28 cellular contexts compared by ENCODE assay signal in the genomic region with DNA sequence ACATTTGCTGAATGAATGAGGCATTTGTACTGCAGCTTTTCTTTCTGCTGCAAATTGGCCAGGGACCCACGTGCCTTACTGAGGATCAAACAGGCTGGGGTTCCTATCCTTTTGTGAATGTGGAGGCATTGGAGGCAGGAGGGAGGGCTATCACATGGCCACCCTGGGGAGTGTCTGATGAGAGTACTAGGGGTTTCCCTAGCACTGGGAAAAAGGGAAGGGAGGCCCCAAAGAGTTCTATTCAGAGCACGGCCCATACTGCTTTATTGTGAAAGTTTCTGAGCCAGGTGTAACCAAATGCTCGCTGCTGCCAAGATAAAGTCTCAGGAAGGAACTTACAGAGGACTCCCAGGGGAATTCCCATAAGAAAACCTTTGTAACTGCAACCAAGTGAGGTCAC.
DNase-seq lines count a peak whose midpoint lies in the region; ATAC-seq and TF ChIP-seq lines count a peak whose summit lies in the region.
"Had no signal": no experiment of that assay in that cellular context is flagged by ENCODE, and none has a peak within 500 bp of the region (broad histone marks: within the 10 kb centered on the region; RNA-seq: fewer than 3 reads in every experiment).

No MANE protein-coding gene starts in this region.

- H3K9me3 ChIP-seq in mammary epithelial cell (replicated peaks; ENCODE audit: insufficient read depth, low read length) (no peaks in the 10 kb centered on the region), IMR-90 (ENCODE audit: control insufficient read depth, insufficient read depth, low read length) (peaks cover 3% of the 10 kb centered on the region; the same call in 1 of the 2 replicates), trophoblast cell (ENCODE audit: insufficient read depth, low read depth, low read length) (no peaks in the 10 kb centered on the region)
- H3K9me3 ChIP-seq: breast epithelium, colonic mucosa, esophagus squamous epithelium, vagina had no signal

- no peak overlapping the region for H3K27ac Mint-ChIP-seq in MCF 10A (ENCODE audit: low read depth, unreplicated experiment)
- H3K27ac Mint-ChIP-seq: natural killer cell; stimulated activated naive B cell treated with anti-CD40 and anti-IgM and Interleukin-4, amounts not matched to agents 10 μg/mL and 1 μg/mL and 100 μg/mL, for 72 hours; T-helper 17 cell had no signal

- no peak overlapping the region for H4K5ac ChIP-seq in IMR-90 (ENCODE audit: low read depth, low read length)

- ATAC-seq in IMR-90 (ENCODE audit: low read depth), result no peak
- no peak for ATAC-seq in HG03135 (IDR thresholded peaks at IDR 0.05; ENCODE audit: unreplicated experiment)
- ATAC-seq: gastroesophageal sphincter; natural killer cell; stimulated activated naive B cell treated with anti-CD40 and anti-IgM and Interleukin-4, amounts not matched to agents 10 μg/mL and 1 μg/mL and 100 μg/mL, for 72 hours; T-helper 17 cell had no signal

- no peaks in the 10 kb centered on the region for H4K20me1 ChIP-seq in mammary epithelial cell (ENCODE audit: insufficient read depth, low read length)
- H4K20me1 ChIP-seq in IMR-90 (ENCODE audit: insufficient read depth, low read length), result no peaks in the 10 kb centered on the region; the same call in 1 of the 2 replicates

- H3K36me3 ChIP-seq in mammary epithelial cell (ENCODE audit: insufficient read depth, low read length), result no peaks in the 10 kb centered on the region
- no peaks in the 10 kb centered on the region for H3K36me3 ChIP-seq in IMR-90 (ENCODE audit: control insufficient read depth, insufficient read depth, low read length)
- no peaks in the 10 kb centered on the region for H3K36me3 ChIP-seq in trophoblast cell (ENCODE audit: control insufficient read depth in 1 of 2, insufficient read depth in 2 of 2, low read length in 2 of 2)
- H3K36me3 ChIP-seq: breast epithelium, colonic mucosa, esophagus squamous epithelium, gastroesophageal sphincter, vagina had no signal

- peak overlapping the region; percentile 48; the same call in 1 of the 2 replicates for H2AK5ac ChIP-seq in IMR-90 (ENCODE audit: low read depth, low read length)
- no peak overlapping the region for H2AK5ac ChIP-seq in trophoblast cell (ENCODE audit: low read length)

- H3K4me2 ChIP-seq in mammary epithelial cell (ENCODE audit: insufficient read depth, low read depth, low read length), result no peak overlapping the region
- H3K4me2 ChIP-seq in IMR-90 (ENCODE audit: low read depth, low read length), result no peak overlapping the region
- H3K4me2 ChIP-seq in trophoblast cell (ENCODE audit: low read length), result no peak overlapping the region

- H3K4ac ChIP-seq in IMR-90 (ENCODE audit: low read depth, low read length) (peak overlapping the region; percentile 65), trophoblast cell (ENCODE audit: low read depth, low read length) (no peak overlapping the region)

- H3K27ac ChIP-seq in mammary epithelial cell (ENCODE audit: insufficient read depth, low read depth, low read length), result no peak overlapping the region
- no peak overlapping the region for H3K27ac ChIP-seq in IMR-90 (ENCODE audit: insufficient read depth, low read length)
- H3K27ac ChIP-seq in trophoblast cell (ENCODE audit: low read depth, low read length), result no peak overlapping the region
- H3K27ac ChIP-seq: colonic mucosa, esophagus squamous epithelium, gastroesophageal sphincter, SK-N-MC, vagina had no signal

- peak overlapping the region; percentile 21; the same call in 1 of the 3 replicates for H2BK15ac ChIP-seq in IMR-90 (ENCODE audit: low read depth, low read length)

- H3K79me2 ChIP-seq in mammary epithelial cell (ENCODE audit: insufficient read depth, low read length) (peaks cover 21% of the 10 kb centered on the region), trophoblast cell (ENCODE audit: control insufficient read depth, insufficient read depth, low read length, poor library complexity) (no peaks in the 10 kb centered on the region)

- 38% methylated on average over 3 of the region's 3 CpGs for WGBS in mammary epithelial cell (ENCODE audit: low coverage, missing lambda C conversion rate)
- 94% methylated on average over 2 of the region's 3 CpGs; no CpG with 5 or more reads in 1 of the 2 experiments for WGBS in IMR-90 (ENCODE audit: extremely low coverage in 2 of 2, insufficient read length in 1 of 2), 2 experiments
- WGBS in trophoblast cell (ENCODE audit: extremely low coverage, insufficient coverage, insufficient read length), result no CpG with 5 or more reads among the region's 3 CpGs

- in situ Hi-C loops in mammary epithelial cell (cut with MboI; ENCODE audit: low sequenced_read_pairs in 2 of 2) (no loop called here), IMR-90 (cut with MboI; ENCODE audit: low sequenced_read_pairs) (no loop called here)

- H2BK5ac ChIP-seq in IMR-90 (ENCODE audit: low read depth, low read length, poor library complexity, severe bottlenecking) (no peak overlapping the region), trophoblast cell (ENCODE audit: low read depth, low read length, poor library complexity) (no peak overlapping the region)

- H3K4me1 ChIP-seq in mammary epithelial cell (ENCODE audit: insufficient read depth, low read length), result peaks cover 23% of the 10 kb centered on the region
- peaks cover 14% of the 10 kb centered on the region for H3K4me1 ChIP-seq in IMR-90 (ENCODE audit: control insufficient read depth, insufficient read depth, low read length)
- no peaks in the 10 kb centered on the region for H3K4me1 ChIP-seq in trophoblast cell (ENCODE audit: control insufficient read depth in 1 of 2, insufficient read depth in 2 of 2, low read length in 2 of 2)
- H3K4me1 ChIP-seq: breast epithelium, esophagus squamous epithelium, vagina had no signal

- H3K79me1 ChIP-seq in IMR-90 (ENCODE audit: low read depth in 1 of 2, low read length in 2 of 2) (peaks cover 0 to 63% of the 10 kb centered on the region in 2 experiments; a peak in 3 of 4 replicates), trophoblast cell (ENCODE audit: low read length) (no peaks in the 10 kb centered on the region)

- H3K9me1 ChIP-seq in IMR-90 (ENCODE audit: insufficient read depth, low read length), result peaks cover 27% of the 10 kb centered on the region

- CTCF ChIA-PET in mammary epithelial cell (lab: Charles Lee; ENCODE audit: low non-redundant PET) (no interaction called here), MCF 10A (lab: Yijun Ruan, JAX) (interaction anchor here (0.6 kb wide), 1 partner anchor 1241 kb away, joined by 3 read pairs; no protein-coding TSS in a partner anchor), IMR-90 (lab: Yijun Ruan, JAX) (no interaction called here)

- H2AK9ac ChIP-seq in IMR-90 (replicated peaks; ENCODE audit: low read depth, low read length, poor library complexity), result no peak overlapping the region

- POLR2A ChIA-PET in MCF 10A (lab: Yijun Ruan, JAX), result no interaction called here
- POLR2A ChIA-PET in IMR-90 (lab: Charles Lee; ENCODE audit: unreplicated experiment), result no interaction called here

- H2BK12ac ChIP-seq in trophoblast cell (ENCODE audit: low read length), result no peak overlapping the region

- intact Hi-C loops in mammary epithelial cell (cut with micrococcal nuclease) (no loop called here), MCF 10A (cut with micrococcal nuclease) (no loop called here), IMR-90 (cut with micrococcal nuclease) (no loop called here)

- H3K14ac ChIP-seq in IMR-90 (replicated peaks; ENCODE audit: low read depth, low read length), result peak overlapping the region; percentile 24; the same call in 1 of the 2 replicates
- no peak overlapping the region for H3K14ac ChIP-seq in trophoblast cell (ENCODE audit: low read length)

- H3K27me3 ChIP-seq in mammary epithelial cell (ENCODE audit: insufficient read depth, low read length) (no peaks in the 10 kb centered on the region), IMR-90 (ENCODE audit: control insufficient read depth, insufficient read depth, low read length) (no peaks in the 10 kb centered on the region), trophoblast cell (ENCODE audit: insufficient read depth, low read length) (peaks cover 5% of the 10 kb centered on the region)
- H3K27me3 ChIP-seq: breast epithelium, colonic mucosa, vagina had no signal

- BruUV-seq in mammary epithelial cell (replicated peaks; lab: Mats Ljungman, UMichigan), result no TSS peak
- no TSS peak for BruUV-seq in MCF 10A (replicated peaks; lab: Mats Ljungman, UMichigan)
- no TSS peak for BruUV-seq in IMR-90 (replicated peaks; lab: Mats Ljungman, UMichigan)

- peak overlapping the region; percentile 66 for H2BK20ac ChIP-seq in IMR-90 (ENCODE audit: low read depth, low read length)

- dilution Hi-C loops in mammary epithelial cell (cut with HindIII; ENCODE audit: low sequenced_read_pairs), result loop anchor here (5.0 kb wide), 1 partner anchor 83 kb away; no protein-coding TSS in a partner anchor
- dilution Hi-C loops in IMR-90 (cut with HindIII; ENCODE audit: low sequenced_read_pairs, unreplicated experiment), result no loop called here

- H3K4me3 Mint-ChIP-seq in MCF 10A (ENCODE audit: unreplicated experiment), result no peak overlapping the region
- H3K4me3 Mint-ChIP-seq: natural killer cell; stimulated activated naive B cell treated with anti-CD40 and anti-IgM and Interleukin-4, amounts not matched to agents 10 μg/mL and 1 μg/mL and 100 μg/mL, for 72 hours; T-helper 17 cell had no signal

- H3K4me3 ChIP-seq in mammary epithelial cell (replicated peaks in 1 of 3; ENCODE audit: insufficient read depth in 1 of 3, low read depth in 2 of 3, low read length in 3 of 3) (no peak overlapping the region), IMR-90 (ENCODE audit: insufficient read depth, low read depth, low read length) (no peak overlapping the region), epithelial cell of esophagus (ENCODE audit: low read length) (no peak overlapping the region), trophoblast cell (ENCODE audit: low read depth, low read length) (no peak overlapping the region)
- H3K4me3 ChIP-seq: breast epithelium, colonic mucosa, esophagus squamous epithelium, gastroesophageal sphincter, SK-N-MC, vagina had no signal

- no peaks in the 10 kb centered on the region for H3K36me3 Mint-ChIP-seq in MCF 10A (ENCODE audit: insufficient read depth, unreplicated experiment)
- H3K36me3 Mint-ChIP-seq: natural killer cell; stimulated activated naive B cell treated with anti-CD40 and anti-IgM and Interleukin-4, amounts not matched to agents 10 μg/mL and 1 μg/mL and 100 μg/mL, for 72 hours had no signal

- H3K9ac ChIP-seq in mammary epithelial cell (ENCODE audit: insufficient read depth, low read length) (no peak overlapping the region), IMR-90 (ENCODE audit: low read depth, low read length) (no peak overlapping the region), trophoblast cell (ENCODE audit: low read length) (peak overlapping the region; percentile 19)

- TF ChIP-seq POLR2A in IMR-90 (IDR thresholded peaks at IDR 0.05; ENCODE audit: low read depth, low read length), result no peak

- H3K23ac ChIP-seq in IMR-90 (ENCODE audit: low read depth, low read length) (no peak overlapping the region; the same call in 1 of the 2 replicates), trophoblast cell (ENCODE audit: low read length) (no peak overlapping the region)

- no peaks in the 10 kb centered on the region for H3K27me3 Mint-ChIP-seq in MCF 10A (ENCODE audit: insufficient read depth, unreplicated experiment)
- H3K27me3 Mint-ChIP-seq: stimulated activated naive B cell treated with anti-CD40 and anti-IgM and Interleukin-4, amounts not matched to agents 10 μg/mL and 1 μg/mL and 100 μg/mL, for 72 hours had no signal

- no peak for TF ChIP-seq RAD21 in IMR-90 (IDR thresholded peaks at IDR 0.05; ENCODE audit: low read length)

- peak overlapping the region; percentile 20; the same call in 1 of the 2 replicates for H2BK120ac ChIP-seq in IMR-90 (ENCODE audit: low read depth, low read length)
- H2BK120ac ChIP-seq in trophoblast cell (ENCODE audit: insufficient read depth, low read length, poor library complexity), result no peak overlapping the region

- no peaks in the 10 kb centered on the region for H3K9me3 Mint-ChIP-seq in MCF 10A (ENCODE audit: unreplicated experiment)
- H3K9me3 Mint-ChIP-seq: natural killer cell; stimulated activated naive B cell treated with anti-CD40 and anti-IgM and Interleukin-4, amounts not matched to agents 10 μg/mL and 1 μg/mL and 100 μg/mL, for 72 hours had no signal

- no peak overlapping the region for H2AFZ ChIP-seq in mammary epithelial cell (ENCODE audit: low read depth, low read length)
- no peak overlapping the region for H2AFZ ChIP-seq in IMR-90 (replicated peaks; ENCODE audit: low read length, poor library complexity)
- no peak overlapping the region for H2AFZ ChIP-seq in trophoblast cell (ENCODE audit: insufficient read depth, low read length, poor library complexity)

- no peak overlapping the region for H3K56ac ChIP-seq in IMR-90 (ENCODE audit: extremely low read depth, insufficient read depth, low read length)

- H4K91ac ChIP-seq in IMR-90 (ENCODE audit: insufficient read depth, low read depth, low read length) (peak overlapping the region; percentile 36; the same call in 1 of the 2 replicates), trophoblast cell (ENCODE audit: low read depth, low read length) (no peak overlapping the region)

- peak overlapping the region in 1 of 2 experiments; percentile 44; a peak in 1 of 4 replicates for H4K8ac ChIP-seq in IMR-90 (ENCODE audit: low read depth in 2 of 2, low read length in 2 of 2)
- H4K8ac ChIP-seq in trophoblast cell (ENCODE audit: low read depth, low read length), result no peak overlapping the region

- peak; percentile 75 for DNase-seq in mammary epithelial cell
- DNase-seq in MCF 10A (ENCODE audit: unreplicated experiment), result no peak
- no peak for DNase-seq in IMR-90
- peak; percentile 35 for DNase-seq in epithelial cell of esophagus (ENCODE audit: low read depth)
- no peak for DNase-seq in trophoblast cell
- no peak for DNase-seq in AG20443 (ENCODE audit: low spot score)
- no peak for DNase-seq in germinal center (ENCODE audit: low spot score)
- DNase-seq: activated CD4-positive, alpha-beta T cell treated with anti-CD3 and anti-CD28 coated beads for 48 hours; activated naive CD4-positive, alpha-beta T cell treated with Interleukin-2 at 50 U/mL for 16 hours; activated T-cell treated with anti-CD3 and anti-CD28 coated beads, Interleukin-2, amount 50 U/mL, for 48 hours; colonic mucosa; esophagus squamous epithelium; HCEC 1CT; midbrain; natural killer cell; NCI-H1105 treated with DMSO at 0.1 percent for 48 hours; NCI-H2029 treated with DMSO at 0.1 percent for 48 hours; NCI-H446 treated with DMSO at 0.1 percent for 48 hours; retina; stimulated activated CD4-positive, alpha-beta T cell treated with anti-CD3 and anti-CD28 coated beads, Interleukin-12 subunit alpha, Interleukin-12 subunit beta, amount 100 ng/mL, for 4 hours; stimulated activated CD4-positive, alpha-beta T cell treated with anti-CD3 and anti-CD28 coated beads, Interleukin-4, amount 100 ng/mL, for 24 hours; stimulated activated naive B cell treated with anti-CD40 and anti-IgM and Interleukin-4, amounts not matched to agents 10 μg/mL and 1 μg/mL and 100 μg/mL, for 72 hours; T-helper 17 cell had no signal

- H3K4me1 Mint-ChIP-seq in MCF 10A (ENCODE audit: insufficient read depth, unreplicated experiment), result no peaks in the 10 kb centered on the region
- H3K4me1 Mint-ChIP-seq: natural killer cell had no signal

- no peak overlapping the region for H3K18ac ChIP-seq in IMR-90 (ENCODE audit: low read depth, low read length)
- H3K18ac ChIP-seq in trophoblast cell (ENCODE audit: low read length), result no peak overlapping the region

- no peak for TF ChIP-seq CTCF in mammary epithelial cell (conservative IDR thresholded peaks at IDR 0.05 in 1 of 2, IDR thresholded peaks at IDR 0.05 in 1 of 2; ENCODE audit: extremely low read depth in 1 of 2, insufficient read depth in 1 of 2, low read depth in 1 of 2, low read length in 2 of 2)
- no peak for TF ChIP-seq CTCF in MCF 10A (IDR thresholded peaks at IDR 0.05; ENCODE audit: unreplicated experiment)
- no peak for TF ChIP-seq CTCF in IMR-90 (conservative IDR thresholded peaks at IDR 0.05; ENCODE audit: low read depth, low read length)
- TF ChIP-seq CTCF in epithelial cell of esophagus (IDR thresholded peaks at IDR 0.05; ENCODE audit: insufficient read depth, low read depth, low read length, missing control alignments), result no peak

- no peak overlapping the region for H4K12ac ChIP-seq in trophoblast cell (ENCODE audit: low read depth, low read length)

Comparison
In these comparisons a context has a peak if more than half of its experiments do, and no peak if none do; other contexts are left out.
1. DNase-seq: peak in mammary epithelial cell (single experiment) and epithelial cell of esophagus (single experiment); none in MCF 10A (single experiment), IMR-90 (single experiment), trophoblast cell (0 of 2), AG20443 (single experiment) and germinal center (single experiment).